ENCODE assay signal across 1 cellular context in genomic region chrX:41115104-41115425, GRCh38.
A peak's percentile ranks its signal among the peaks of the same experiment; 100 is the strongest.
TF ChIP-seq lines count a peak whose summit lies in the region.

No MANE protein-coding gene starts in this region.

TF ChIP-seq in HepG2, 621 proteins besides CTCF, POLR2A, EP300 and RAD21 (continued from another document):
- peak; percentile 90 for TF ChIP-seq ZNF362 (CRISPR knock-in tag; IDR thresholded peaks at IDR 0.05; ENCODE audit: borderline replicate concordance)
